Comparison of ENCODE assay signal across 25 cellular contexts in genomic region chr12:130737731-130738130, GRCh38. TPM values are rescaled to one million over a fixed set of nuclear protein-coding genes. Genes with fewer than 3 reads are reported as not detected.
"Had no signal": no experiment of that assay in that cellular context is flagged by ENCODE, and none has a peak within 500 bp of the region (broad histone marks: within the 10 kb centered on the region; RNA-seq: fewer than 3 reads in every experiment).

No MANE protein-coding gene starts in this region.

- H3K27ac ChIP-seq: coronary artery, dorsolateral prefrontal cortex, epithelial cell of prostate, esophagus squamous epithelium, gastrocnemius medialis, heart right ventricle, left lung, lower lobe of right lung had no signal

- H3K4me1 ChIP-seq: esophagus squamous epithelium, gastrocnemius medialis, heart right ventricle, left lung, lower lobe of right lung had no signal

- H3K36me3 ChIP-seq: esophagus squamous epithelium, gastrocnemius medialis, heart right ventricle, left lung, lower lobe of right lung had no signal

- H3K27me3 ChIP-seq: gastrocnemius medialis had no signal

- DNase-seq: dermis blood vessel endothelial cell; dorsolateral prefrontal cortex; effector CD4-positive, alpha-beta T cell; effector memory CD4-positive, alpha-beta T cell; erythroblast; esophagus squamous epithelium; foreskin fibroblast; foreskin melanocyte; gastrocnemius medialis; glutamatergic neuron; head of caudate nucleus; heart right ventricle; hippocampal formation; left cardiac atrium; left lung; left ventricle myocardium superior; lower lobe of right lung; mesenchymal stem cell; midbrain had no signal

- H3K4me3 ChIP-seq: coronary artery, dorsolateral prefrontal cortex, esophagus squamous epithelium, gastrocnemius medialis, heart right ventricle, left lung, lower lobe of right lung had no signal

- H3K9me3 ChIP-seq: esophagus squamous epithelium, gastrocnemius medialis, left lung had no signal

- ATAC-seq: esophagus mucosa, gastrocnemius medialis, heart right ventricle, left cardiac atrium, left lung, left ventricle myocardium superior, lower lobe of right lung had no signal

RNA-seq across cellular contexts. Expression of gene RIMBP2, which starts 21.6 kb away (rescaled TPM):
- total RNA-seq: dermis blood vessel endothelial cell, glomerular endothelial cell, lung microvascular endothelial cell, mononuclear cell had no signal
